36 cellular contexts compared by ENCODE assay signal in the genomic region with DNA sequence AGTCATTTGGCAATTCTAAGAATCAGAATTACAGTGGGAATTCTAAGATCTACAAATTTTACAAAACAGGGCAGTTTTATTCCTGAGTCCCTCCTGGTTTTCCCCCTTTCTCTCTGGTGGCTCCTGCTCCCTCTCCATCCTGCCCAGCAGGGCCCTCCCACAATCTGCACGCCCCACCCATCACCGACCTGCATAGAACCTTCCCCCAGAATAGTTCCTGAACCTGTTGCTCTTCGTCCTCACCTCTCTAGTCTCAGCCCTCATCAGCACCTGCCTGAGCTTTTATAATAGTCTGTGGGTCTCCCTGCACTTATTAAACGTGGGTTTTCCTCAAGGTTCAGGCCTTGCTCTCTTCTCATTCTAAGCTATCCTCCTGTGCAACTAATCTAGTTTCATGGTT. TPM values are rescaled to one million over a fixed set of nuclear protein-coding genes. Genes with fewer than 3 reads are reported as not detected.
"Had no signal": no experiment of that assay in that cellular context is flagged by ENCODE, and none has a peak within 500 bp of the region (broad histone marks: within the 10 kb centered on the region; RNA-seq: fewer than 3 reads in every experiment).

No MANE protein-coding gene starts in this region.

- H3K36me3 Mint-ChIP-seq: activated naive CD4-positive, alpha-beta T cell treated with anti-CD3 and anti-CD28 coated beads, Interleukin-2, amount 10 ng/mL, durations not matched to agents 7 days and 5 days; activated naive CD4-positive, alpha-beta T cell treated with anti-CD3 and anti-CD28 coated beads, Interleukin-2, amount 50 U/mL, for 24 hours; activated naive CD8-positive, alpha-beta T cell treated with anti-CD3 and anti-CD28 coated beads, Interleukin-2, amount 10 ng/mL, durations not matched to agents 7 days and 5 days; brain had no signal

- H3K27ac Mint-ChIP-seq: activated B cell treated with CpG ODN at 0.5 μM for 24 hours; activated CD4-positive, alpha-beta memory T cell treated with anti-CD3 and anti-CD28 coated beads for 36 hours; activated CD4-positive, alpha-beta T cell treated with anti-CD3 and anti-CD28 coated beads, Interleukin-2, amount 10 ng/mL, durations not matched to agents 24 days and 14 days; activated CD8-positive, alpha-beta T cell treated with anti-CD3 and anti-CD28 coated beads for 36 hours; activated naive CD4-positive, alpha-beta T cell treated with anti-CD3 and anti-CD28 coated beads, Interleukin-2, amount 10 ng/mL, durations not matched to agents 7 days and 5 days; activated naive CD4-positive, alpha-beta T cell treated with anti-CD3 and anti-CD28 coated beads, Interleukin-2, amount 50 U/mL, for 24 hours; activated naive CD8-positive, alpha-beta T cell; activated naive CD8-positive, alpha-beta T cell treated with anti-CD3 and anti-CD28 coated beads, Interleukin-2, amount 10 ng/mL, durations not matched to agents 7 days and 5 days; activated naive CD8-positive, alpha-beta T cell treated with anti-CD3 and anti-CD28 coated beads, Interleukin-2, amount 50 U/mL, for 24 hours; activated T-helper 2 cell treated with anti-CD3 and anti-CD28 coated beads, Interferon-gamma antibody, Interleukin-2, Interleukin-4, amounts not matched to agents 10 μg/mL and 5 μg/mL and 100 μg/mL, durations not matched to agents 14 hours and 24 hours and 36 hours; brain; T-helper 1 cell treated with Interleukin-12 subunit alpha and Interleukin-12 subunit beta and Interleukin-4 antibody, amounts not matched to agents 30 μg/mL and 1 μg/mL, for 36 hours; T-helper 2 cell treated with Interferon-gamma antibody and Interleukin-4, amounts not matched to agents 5 μg/mL and 100 μg/mL, for 36 hours had no signal

- ATAC-seq: activated CD8-positive, alpha-beta T cell treated with anti-CD3 and anti-CD28 coated beads for 36 hours; activated naive CD8-positive, alpha-beta T cell treated with anti-CD3 and anti-CD28 coated beads, Interleukin-2, amount 50 U/mL, for 24 hours; activated T-cell treated with anti-CD3 and anti-CD28 coated beads, Interleukin-2, amount 50 U/mL, for 4 hours had no signal

- H3K27me3 ChIP-seq: ascending aorta, cardiac muscle cell had no signal

- H3K27ac ChIP-seq: ascending aorta, cardiac muscle cell, VCaP had no signal

- DNase-seq: activated B cell treated with CpG ODN at 0.5 μM for 24 hours; activated CD4-positive, alpha-beta memory T cell treated with anti-CD3 and anti-CD28 coated beads for 36 hours; activated CD4-positive, alpha-beta T cell treated with anti-CD3 and anti-CD28 coated beads for 4 hours; activated CD4-positive, alpha-beta T cell treated with anti-CD3 and anti-CD28 coated beads, Interleukin-2, amount 10 ng/mL, durations not matched to agents 24 days and 14 days; activated CD4-positive, alpha-beta T cell treated with anti-CD3 and anti-CD28 coated beads, Interleukin-2, amount 50 U/mL, for 1 hour; activated CD4-positive, alpha-beta T cell treated with anti-CD3 and anti-CD28 coated beads, Interleukin-2, amount 50 U/mL, for 4 hours; activated CD4-positive, CD25-positive, alpha-beta regulatory T cell treated with anti-CD3 and anti-CD28 coated beads, Interleukin-2, amount 50 U/mL, for 72 hours; activated CD8-positive, alpha-beta memory T cell treated with anti-CD3 and anti-CD28 coated beads, Interleukin-2, amount 50 U/mL, for 4 hours; activated CD8-positive, alpha-beta T cell treated with anti-CD3 and anti-CD28 coated beads for 36 hours; activated effector memory CD4-positive, alpha-beta T cell treated with Interleukin-2 at 50 U/mL for 16 hours; activated gamma-delta T cell; activated naive CD4-positive, alpha-beta T cell treated with anti-CD3 and anti-CD28 coated beads, Interleukin-2, amount 10 ng/mL, durations not matched to agents 7 days and 5 days; activated naive CD4-positive, alpha-beta T cell treated with Interleukin-2 at 50 U/mL for 16 hours; activated naive CD8-positive, alpha-beta T cell treated with anti-CD3 and anti-CD28 coated beads, Interleukin-2, amount 10 ng/mL, durations not matched to agents 7 days and 5 days; activated naive CD8-positive, alpha-beta T cell treated with anti-CD3 and anti-CD28 coated beads, Interleukin-2, amount 50 U/mL, for 24 hours; activated T-cell treated with anti-CD3 and anti-CD28 coated beads for 4 hours; activated T-cell treated with anti-CD3 and anti-CD28 coated beads, Interleukin-2, amount 50 U/mL, for 1 hour; activated T-cell treated with anti-CD3 and anti-CD28 coated beads, Interleukin-2, amount 50 U/mL, for 4 hours; amygdala; anterior cingulate cortex; caudate nucleus; T-helper 1 cell; T-helper 2 cell; T-helper 9 cell had no signal

- H3K36me3 ChIP-seq: ascending aorta, cardiac muscle cell had no signal

- H3K4me3 ChIP-seq: ascending aorta, cardiac muscle cell had no signal

- H3K4me3 Mint-ChIP-seq: activated B cell treated with CpG ODN at 0.5 μM for 24 hours; activated CD4-positive, alpha-beta memory T cell treated with anti-CD3 and anti-CD28 coated beads for 36 hours; activated CD4-positive, alpha-beta T cell treated with anti-CD3 and anti-CD28 coated beads, Interleukin-2, amount 10 ng/mL, durations not matched to agents 24 days and 14 days; activated CD8-positive, alpha-beta T cell treated with anti-CD3 and anti-CD28 coated beads for 36 hours; activated naive CD4-positive, alpha-beta T cell treated with anti-CD3 and anti-CD28 coated beads, Interleukin-2, amount 10 ng/mL, durations not matched to agents 7 days and 5 days; activated naive CD4-positive, alpha-beta T cell treated with anti-CD3 and anti-CD28 coated beads, Interleukin-2, amount 50 U/mL, for 24 hours; activated naive CD8-positive, alpha-beta T cell; activated naive CD8-positive, alpha-beta T cell treated with anti-CD3 and anti-CD28 coated beads, Interleukin-2, amount 10 ng/mL, durations not matched to agents 7 days and 5 days; activated naive CD8-positive, alpha-beta T cell treated with anti-CD3 and anti-CD28 coated beads, Interleukin-2, amount 50 U/mL, for 24 hours; activated T-cell treated with anti-CD3 and anti-CD28 coated beads, Interleukin-2, amount 50 U/mL, for 4 hours; brain; central memory CD8-positive, alpha-beta T cell; T-helper 1 cell treated with Interleukin-12 subunit alpha and Interleukin-12 subunit beta and Interleukin-4 antibody, amounts not matched to agents 30 μg/mL and 1 μg/mL, for 36 hours; T-helper 2 cell treated with Interferon-gamma antibody and Interleukin-4, amounts not matched to agents 5 μg/mL and 100 μg/mL, for 36 hours had no signal

- H3K4me1 ChIP-seq: ascending aorta had no signal

- H3K4me1 Mint-ChIP-seq: activated B cell treated with CpG ODN at 0.5 μM for 24 hours; activated CD4-positive, alpha-beta T cell treated with anti-CD3 and anti-CD28 coated beads, Interleukin-2, amount 10 ng/mL, durations not matched to agents 24 days and 14 days; activated naive CD4-positive, alpha-beta T cell treated with anti-CD3 and anti-CD28 coated beads, Interleukin-2, amount 10 ng/mL, durations not matched to agents 7 days and 5 days; activated naive CD4-positive, alpha-beta T cell treated with anti-CD3 and anti-CD28 coated beads, Interleukin-2, amount 50 U/mL, for 24 hours; activated naive CD8-positive, alpha-beta T cell treated with anti-CD3 and anti-CD28 coated beads, Interleukin-2, amount 50 U/mL, for 24 hours; brain; central memory CD8-positive, alpha-beta T cell had no signal

RNA-seq across cellular contexts. Expression of gene MNX1, which starts 49.1 kb away (rescaled TPM):
- total RNA-seq: activated B cell treated with CpG ODN at 0.5 μM for 24 hours; activated CD4-positive, alpha-beta memory T cell treated with anti-CD3 and anti-CD28 coated beads for 36 hours; activated CD4-positive, alpha-beta T cell treated with anti-CD3 and anti-CD28 coated beads, Interleukin-2, amount 10 ng/mL, durations not matched to agents 24 days and 14 days; activated CD8-positive, alpha-beta memory T cell treated with anti-CD3 and anti-CD28 coated beads for 36 hours; activated CD8-positive, alpha-beta T cell treated with anti-CD3 and anti-CD28 coated beads for 36 hours; activated naive CD8-positive, alpha-beta T cell treated with anti-CD3 and anti-CD28 coated beads, Interleukin-2, amount 10 ng/mL, durations not matched to agents 7 days and 5 days; activated T-cell treated with anti-CD3 and anti-CD28 coated beads, Interleukin-2, amount 50 U/mL, for 4 hours; ascending aorta; bronchial epithelial cell had no signal
